Comparison of ENCODE assay signal across 10 cellular contexts in genomic region chr1:24020032-24020431, GRCh38. TPM values are rescaled to one million over a fixed set of nuclear protein-coding genes. Genes with fewer than 3 reads are reported as not detected.
DNase-seq lines count a peak whose midpoint lies in the region; TF ChIP-seq lines count a peak whose summit lies in the region.
"Had no signal": no experiment of that assay in that cellular context is flagged by ENCODE, and none has a peak within 500 bp of the region (broad histone marks: within the 10 kb centered on the region; RNA-seq: fewer than 3 reads in every experiment).

No MANE protein-coding gene starts in this region.

- TF ChIP-seq CTCF in fibroblast of mammary gland (conservative IDR thresholded peaks at IDR 0.05; ENCODE audit: control insufficient read depth, insufficient read depth, low read depth, low read length) (no peak), osteoblast (IDR thresholded peaks at IDR 0.05; ENCODE audit: extremely low read depth, low read depth, low read length) (no peak), type B pancreatic cell (conservative IDR thresholded peaks at IDR 0.05) (no peak)

- H3K4me3 ChIP-seq in adipocyte (ENCODE audit: low read length), result no peak overlapping the region
- H3K4me3 ChIP-seq in fibroblast of mammary gland (ENCODE audit: control insufficient read depth, low read depth, low read length), result no peak overlapping the region
- H3K4me3 ChIP-seq in osteoblast (ENCODE audit: insufficient read depth, low read length), result no peak overlapping the region
- H3K4me3 ChIP-seq in urinary bladder (ENCODE audit: low read depth, low read length), result no peak overlapping the region

- no peaks in the 10 kb centered on the region for H3K79me2 ChIP-seq in osteoblast (ENCODE audit: insufficient read depth, low read length)

- H2AFZ ChIP-seq in osteoblast (ENCODE audit: low read length), result no peak overlapping the region

- H3K4me1 Mint-ChIP-seq in type B pancreatic cell (ENCODE audit: unreplicated experiment), result peaks cover 39% of the 10 kb centered on the region

- no peaks in the 10 kb centered on the region for H4K20me1 ChIP-seq in osteoblast (ENCODE audit: insufficient read depth, low read length)

- no peaks in the 10 kb centered on the region for H3K36me3 Mint-ChIP-seq in type B pancreatic cell
- H3K36me3 Mint-ChIP-seq: WTC11 had no signal

- H3K27ac ChIP-seq in osteoblast (ENCODE audit: low read depth, low read length) (peak overlapping the region; percentile 96), urinary bladder (ENCODE audit: low read depth) (peak overlapping the region; percentile 69)

- WGBS in urinary bladder, result 24% methylated on average over 5 of the region's 5 CpGs

- peak overlapping the region; percentile 77 for H3K4me2 ChIP-seq in osteoblast (ENCODE audit: insufficient read depth, low read length)

- H3K9ac ChIP-seq in adipocyte (ENCODE audit: low read length), result peak overlapping the region; percentile 81

- H3K4me1 ChIP-seq in adipocyte (ENCODE audit: control insufficient read depth, insufficient read depth, low read length), result peaks cover 57% of the 10 kb centered on the region
- H3K4me1 ChIP-seq in osteoblast (ENCODE audit: insufficient read depth, low read length), result peaks cover 52% of the 10 kb centered on the region
- no peaks in the 10 kb centered on the region for H3K4me1 ChIP-seq in urinary bladder (ENCODE audit: insufficient read depth)

- H3K4me3 Mint-ChIP-seq in type B pancreatic cell, result no peak overlapping the region
- H3K4me3 Mint-ChIP-seq: WTC11 had no signal

- H3K27ac Mint-ChIP-seq in type B pancreatic cell, result no peak overlapping the region
- H3K27ac Mint-ChIP-seq: WTC11 had no signal

- no peaks in the 10 kb centered on the region for H3K27me3 ChIP-seq in adipocyte (replicated peaks; ENCODE audit: control insufficient read depth, insufficient read depth, low read length)
- H3K27me3 ChIP-seq in osteoblast (ENCODE audit: insufficient read depth, low read length), result no peaks in the 10 kb centered on the region

- H3K9me3 Mint-ChIP-seq in type B pancreatic cell, result no peaks in the 10 kb centered on the region
- H3K9me3 Mint-ChIP-seq: WTC11 had no signal

- H3K36me3 ChIP-seq in adipocyte (ENCODE audit: control insufficient read depth, insufficient read depth, low read length, severe bottlenecking), result no peaks in the 10 kb centered on the region
- H3K36me3 ChIP-seq in osteoblast (ENCODE audit: insufficient read depth, low read length), result no peaks in the 10 kb centered on the region
- H3K36me3 ChIP-seq in urinary bladder (ENCODE audit: insufficient read depth), result no peaks in the 10 kb centered on the region

- DNase-seq in adipocyte (ENCODE audit: low read depth), result peak; percentile 52
- DNase-seq in fibroblast of mammary gland (ENCODE audit: low read depth), result peak; percentile 66
- DNase-seq in osteoblast (ENCODE audit: insufficient read length, low spot score, missing footprints), result peak; percentile 19
- DNase-seq in type B pancreatic cell (ENCODE audit: extremely low spot score, unreplicated experiment), result no peak
- no peak for DNase-seq in T1000 (lab: John Stamatoyannopoulos, UW)
- DNase-seq in activated CD4-positive, alpha-beta T cell treated with anti-CD3 and anti-CD28 coated beads, Interleukin-2, amount 50 U/mL, for 48 hours, result no peak
- DNase-seq: NCI-H1930, RPMI8226 had no signal

- no peaks in the 10 kb centered on the region for H3K27me3 Mint-ChIP-seq in type B pancreatic cell

- no peaks in the 10 kb centered on the region for H3K9me3 ChIP-seq in adipocyte (ENCODE audit: control insufficient read depth, low read length)
- no peaks in the 10 kb centered on the region for H3K9me3 ChIP-seq in osteoblast (ENCODE audit: low read depth, low read length)

RNA-seq across cellular contexts. Expression of gene SRSF10, which starts 39.9 kb away (rescaled TPM):
- 80.7 and 81.1 TPM in 2 replicates for total RNA-seq in osteoblast
- total RNA-seq in urinary bladder, result 155 TPM
- polyA plus RNA-seq in urinary bladder, result 50.7 TPM
- total RNA-seq in type B pancreatic cell (ENCODE audit: low replicate concordance), result 113 and 177 TPM in 2 replicates

Comparison
In these comparisons a context has a peak if more than half of its experiments do, and no peak if none do; other contexts are left out.
1. DNase-seq: peak in adipocyte (single experiment), fibroblast of mammary gland (single experiment) and osteoblast (single experiment); none in type B pancreatic cell (single experiment), T1000 (single experiment) and activated CD4-positive, alpha-beta T cell treated with anti-CD3 and anti-CD28 coated beads, Interleukin-2, amount 50 U/mL, for 48 hours (0 of 2).